ENCODE assay signal across 8 cellular contexts in the genomic region with DNA sequence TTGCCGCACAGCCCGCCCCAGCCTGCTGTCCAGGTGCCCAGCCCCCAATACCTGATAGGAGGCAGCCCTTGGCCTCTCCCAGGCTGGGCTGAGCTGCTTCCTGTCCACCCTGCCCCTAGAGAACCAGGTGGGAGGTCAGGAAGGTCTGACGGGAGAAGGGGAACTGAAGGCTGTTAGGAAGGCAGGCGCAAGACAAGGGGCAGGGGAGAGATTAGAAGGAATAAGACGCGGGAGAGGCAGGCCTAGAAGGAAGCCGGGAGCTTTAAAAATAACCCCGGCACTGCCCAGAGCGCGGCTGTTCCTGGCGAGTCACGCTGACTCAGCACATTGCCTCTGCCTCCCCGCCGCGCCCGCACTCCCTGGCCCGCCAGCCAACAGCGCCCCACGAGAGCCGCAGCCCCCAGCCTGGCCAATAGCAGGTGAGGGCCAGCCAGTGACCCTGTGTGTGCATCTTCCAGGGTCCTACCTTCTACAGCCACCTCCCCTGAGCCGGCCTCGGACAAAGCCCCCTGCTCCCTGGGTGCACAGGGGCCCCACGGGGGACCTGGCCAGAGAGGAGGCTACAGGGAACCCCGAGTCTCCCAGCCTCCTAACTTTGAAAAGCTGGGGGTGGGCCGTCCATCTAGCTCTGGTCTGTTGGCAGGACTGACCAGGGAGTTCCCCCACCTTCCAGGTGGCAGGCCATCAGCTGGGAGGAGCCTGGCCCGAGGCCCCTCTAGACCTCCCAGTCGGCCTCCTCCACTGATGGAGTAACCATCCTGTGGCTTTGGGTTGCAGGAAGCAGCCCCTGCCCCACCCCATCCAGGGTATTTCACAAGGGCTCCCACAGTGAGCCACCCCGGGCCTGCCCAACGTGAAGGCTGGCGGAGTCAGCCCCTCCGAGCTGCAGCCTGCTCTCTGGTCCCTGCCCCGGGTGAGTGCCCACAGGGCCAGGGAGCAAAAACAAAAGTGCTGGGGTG. TPM values are rescaled to one million over a fixed set of nuclear protein-coding genes. Genes with fewer than 3 reads are reported as not detected.
A peak's percentile ranks its signal among the peaks of the same experiment; 100 is the strongest.
DNase-seq lines count a peak whose midpoint lies in the region; ATAC-seq, FAIRE-seq and TF ChIP-seq lines count a peak whose summit lies in the region.

No MANE protein-coding gene starts in this region.

- DNase-seq in G401 (ENCODE audit: low spot score) (peak; percentile 46), OCI-M1 (lab: John Stamatoyannopoulos, UW) (peak; percentile 95), H1 (ENCODE audit: low read depth in 1 of 2, low spot score in 2 of 2) (no peak), lung microvascular endothelial cell (ENCODE audit: low read depth in 2 of 2) (peak; percentile 49 to 64), upper lobe of right lung (peak; percentile 85), GM19239 (ENCODE audit: insufficient read length, low spot score) (no peak)
- no peak for DNase-seq in activated T-cell treated with anti-CD3 and anti-CD28 coated beads, Interleukin-2, amount 50 U/mL, for 72 hours

- no peak overlapping the region for H2BK15ac ChIP-seq in H1 (ENCODE audit: low read length)

- peaks cover 13% of the 10 kb centered on the region; the same call in 1 of the 2 replicates for H3K23me2 ChIP-seq in H1 (ENCODE audit: low read depth, low read length)

- H3K4me3 ChIP-seq in H1 (ENCODE audit: extremely low read depth in 1 of 4, insufficient read depth in 2 of 4, low read depth in 3 of 4, low read length in 4 of 4), result peak overlapping the region; percentile 20 to 51 (median 32); a peak in 7 of 8 replicates
- H3K4me3 ChIP-seq in upper lobe of right lung, result peak overlapping the region; percentile 39

- H3K9me3 ChIP-seq in H1 (ENCODE audit: insufficient read depth in 2 of 2, low read depth in 1 of 2, low read length in 1 of 2) (no peaks in the 10 kb centered on the region), upper lobe of right lung (no peaks in the 10 kb centered on the region)

- peak overlapping the region; percentile 92; the same call in 1 of the 2 replicates for H2BK12ac ChIP-seq in H1 (ENCODE audit: low read depth, low read length)

- peak overlapping the region; percentile 82 for H4K91ac ChIP-seq in H1 (replicated peaks; ENCODE audit: insufficient read length, low read length)

- H3K79me1 ChIP-seq in H1 (ENCODE audit: low read depth, low read length), result peaks cover 48% of the 10 kb centered on the region

- no peaks in the 10 kb centered on the region for H3K27me3 Mint-ChIP-seq in activated T-cell treated with anti-CD3 and anti-CD28 coated beads, Interleukin-2, amount 50 U/mL, for 72 hours (ENCODE audit: low read depth)

- H3K4me1 ChIP-seq in H1 (replicated peaks in 1 of 4; ENCODE audit: control insufficient read depth in 3 of 4, insufficient read depth in 4 of 4, low read length in 3 of 4) (peaks cover 0 to 36% (median 29%) of the 10 kb centered on the region in 4 experiments; a peak in 6 of 7 replicates), upper lobe of right lung (peaks cover 36% of the 10 kb centered on the region)

- TF ChIP-seq CTCF in H1 (IDR thresholded peaks at IDR 0.05; ENCODE audit: control extremely low read depth in 1 of 3, insufficient read depth in 1 of 3, low read depth in 1 of 3, low read length in 3 of 3), result no peak
- no peak for TF ChIP-seq CTCF in upper lobe of right lung (IDR thresholded peaks at IDR 0.05)

- peak overlapping the region; percentile 70 for H4K5ac ChIP-seq in H1 (ENCODE audit: insufficient read length, low read depth, low read length)

- no peaks in the 10 kb centered on the region for H3K9me3 Mint-ChIP-seq in activated T-cell treated with anti-CD3 and anti-CD28 coated beads, Interleukin-2, amount 50 U/mL, for 72 hours

- peaks cover 0 to 2% (median 2%) of the 10 kb centered on the region in 4 experiments; a peak in 4 of 7 replicates for H3K27me3 ChIP-seq in H1 (replicated peaks in 1 of 4; ENCODE audit: control insufficient read depth in 3 of 4, extremely low read depth in 1 of 4, insufficient read depth in 3 of 4, low read length in 3 of 4)
- no peaks in the 10 kb centered on the region for H3K27me3 ChIP-seq in upper lobe of right lung

- peak overlapping the region; percentile 93; the same call in 1 of the 2 replicates for H2BK5ac ChIP-seq in H1 (ENCODE audit: low read depth, low read length)

- TF ChIP-seq EP300 in H1 (IDR thresholded peaks at IDR 0.05; ENCODE audit: borderline replicate concordance in 1 of 2, low read depth in 2 of 2, low read length in 2 of 2), result peak in 1 of 2 experiments; percentile 17; a peak in 1 of 3 replicates

- peak in 1 of 2 experiments; percentile 53; a peak in 1 of 3 replicates for TF ChIP-seq POLR2A in H1 (IDR thresholded peaks at IDR 0.05; ENCODE audit: control extremely low read depth in 1 of 2, low read depth in 2 of 2, low read length in 2 of 2)

- ATAC-seq in upper lobe of right lung (peak; percentile 45), GM19395 (IDR thresholded peaks at IDR 0.05; ENCODE audit: unreplicated experiment) (no peak)
- no peak for ATAC-seq in activated T-cell treated with anti-CD3 and anti-CD28 coated beads, Interleukin-2, amount 50 U/mL, for 72 hours (replicated peaks in 1 of 2)

- H3K23ac ChIP-seq in H1 (ENCODE audit: insufficient read length), result no peak overlapping the region

- peak overlapping the region in 3 of 4 experiments; percentile 28 to 54 (median 34); a peak in 4 of 7 replicates for H3K9ac ChIP-seq in H1 (replicated peaks in 1 of 4; ENCODE audit: extremely low read depth in 1 of 4, low read depth in 3 of 4, low read length in 3 of 4)

- peak overlapping the region; percentile 80; the same call in 1 of the 2 replicates for H2BK20ac ChIP-seq in H1 (ENCODE audit: low read length)

- 35% methylated on average over 18 of the region's 32 CpGs; no CpG with 5 or more reads in 1 of the 2 experiments for whole genome bisulfite sequencing in H1 (ENCODE audit: extremely low coverage in 1 of 2, insufficient coverage in 1 of 2, insufficient read length in 1 of 2, insufficient replicate concordance in 2 of 2, low coverage in 1 of 2, low lambda C conversion rate in 2 of 2, missing lambda C conversion rate in 1 of 2), 2 experiments

- TF ChIP-seq RAD21 in H1 (IDR thresholded peaks at IDR 0.05 in 1 of 2, conservative IDR thresholded peaks at IDR 0.05 in 1 of 2; ENCODE audit: low read depth in 2 of 2, low read length in 2 of 2), result no peak

- H3K4ac ChIP-seq in H1 (replicated peaks; ENCODE audit: insufficient read length, low read depth, low read length), result peak overlapping the region; percentile 96

- peak overlapping the region; percentile 79 to 88 for H3K4me2 ChIP-seq in H1 (ENCODE audit: insufficient read depth in 1 of 2, low read depth in 2 of 2, low read length in 2 of 2)

- H3K14ac ChIP-seq in H1 (ENCODE audit: insufficient read length), result no peak overlapping the region

- H3K36me3 ChIP-seq in H1 (ENCODE audit: control insufficient read depth in 2 of 4, insufficient read depth in 4 of 4, low read length in 3 of 4), result peaks cover 3 to 26% (median 6%) of the 10 kb centered on the region in 4 experiments; a peak in 6 of 8 replicates
- peaks cover 15% of the 10 kb centered on the region for H3K36me3 ChIP-seq in upper lobe of right lung

- peak overlapping the region; percentile 81; the same call in 1 of the 2 replicates for H4K8ac ChIP-seq in H1 (ENCODE audit: extremely low read depth, insufficient read depth, low read length)

- H2AFZ ChIP-seq in H1 (ENCODE audit: low read length), result no peak overlapping the region

- H3K27ac ChIP-seq in H1 (ENCODE audit: low read depth, low read length), result peak overlapping the region; percentile 55; the same call in 1 of the 2 replicates
- H3K27ac ChIP-seq in upper lobe of right lung, result peak overlapping the region; percentile 68

- peak overlapping the region; percentile 78 for H3K18ac ChIP-seq in H1 (ENCODE audit: extremely low read depth, low read length)

- peaks cover 12 to 77% of the 10 kb centered on the region in 2 experiments; a peak in 3 of 4 replicates for H3K79me2 ChIP-seq in H1 (ENCODE audit: control insufficient read depth in 1 of 2, insufficient read depth in 2 of 2, low read length in 2 of 2)

- no peak overlapping the region for H3K27ac Mint-ChIP-seq in activated T-cell treated with anti-CD3 and anti-CD28 coated beads, Interleukin-2, amount 50 U/mL, for 72 hours

- H3K56ac ChIP-seq in H1 (replicated peaks; ENCODE audit: insufficient read length, low read depth, low read length), result no peak overlapping the region

- peaks cover 15 to 28% of the 10 kb centered on the region in 2 experiments for H4K20me1 ChIP-seq in H1 (replicated peaks in 1 of 2; ENCODE audit: control insufficient read depth in 1 of 2, insufficient read depth in 2 of 2, low read length in 2 of 2)

- POLR2A ChIA-PET in H1 (lab: Charles Lee; ENCODE audit: partially characterized antibody), result interaction anchor here (0.7 to 14.6 kb wide), 26 partner anchors 10 to 175 kb away, joined by 3 to 150 read pairs (median 4); a partner anchor contains a TSS

- CTCF ChIA-PET in H1 (lab: Charles Lee; ENCODE audit: partially characterized antibody), result interaction anchor here (1.0 to 2.1 kb wide), 11 partner anchors 16 to 265 kb away, joined by 3 to 10 read pairs (median 4); a partner anchor contains a TSS

- H2BK120ac ChIP-seq in H1 (replicated peaks; ENCODE audit: low read depth, low read length), result no peak overlapping the region

- peaks cover 2% of the 10 kb centered on the region in 2 donors for H3K36me3 Mint-ChIP-seq in activated T-cell treated with anti-CD3 and anti-CD28 coated beads, Interleukin-2, amount 50 U/mL, for 72 hours (ENCODE audit: insufficient read depth in 2 of 2)

- intact Hi-C loops in upper lobe of right lung (cut with DNase I), result no loop called here

- H2AK5ac ChIP-seq in H1 (ENCODE audit: low read depth, low read length), result 0 out of 2 replicates have a peak overlapping the region, but pooled peaks have one; percentile 13

- H3K4me1 Mint-ChIP-seq in activated T-cell treated with anti-CD3 and anti-CD28 coated beads, Interleukin-2, amount 50 U/mL, for 72 hours (ENCODE audit: low read depth), result peaks cover 39% of the 10 kb centered on the region

- peak overlapping the region in 1 of 2 donors; percentile 97 for H3K4me3 Mint-ChIP-seq in activated T-cell treated with anti-CD3 and anti-CD28 coated beads, Interleukin-2, amount 50 U/mL, for 72 hours

- FAIRE-seq in H1 (lab: Jason Lieb, UNC) (no peak), GM19239 (lab: Jason Lieb, UNC) (no peak)

- in situ Hi-C loops in G401 (cut with HindIII; ENCODE audit: low sequenced_read_pairs), result no loop called here

RNA-seq across cellular contexts. Expression of a gene that starts 4.0 kb away (rescaled TPM):
- 14.5 and 15.6 TPM in 2 replicates for total RNA-seq in G401 (2014; rRNA removed; shearing (Covaris generic))
- total RNA-seq in H1 (2021; fragmentation: NEBNext Ultra II Directional; extraction: Animal tissue kit (Norgen Biotek cat#: 25700)), result 26.9 and 27.7 TPM in 2 replicates
- polyA plus RNA-seq in H1 (2011; rRNA removed), result 25.5 and 36.9 TPM in 2 replicates
- polyA plus RNA-seq in H1 (2011; cell fraction: cytosol; rRNA removed), result 22.0 TPM
- polyA plus RNA-seq in H1 (2011; cell fraction: nucleus; rRNA removed), result 71.6 TPM
- polyA plus RNA-seq in H1 (2012, experiment 1 of 2), result 25.0 to 30.3 TPM (median 27.4 TPM) in 4 replicates
- 24.6 TPM for polyA plus RNA-seq in H1 (2012, experiment 2 of 2)
- polyA plus RNA-seq in H1 (2013, experiment 1 of 2), result 26.0 TPM
- polyA plus RNA-seq in H1 (2013, experiment 2 of 2), result 25.6 TPM
- 13.0 and 13.1 TPM in 2 replicates for polyA minus RNA-seq in H1 (2011; rRNA and poly(A)+ RNA removed)
- polyA minus RNA-seq in H1 (2011; cell fraction: cytosol; rRNA and poly(A)+ RNA removed), result 7.5 TPM
- 13.1 TPM for polyA minus RNA-seq in H1 (2011; cell fraction: nucleus; rRNA and poly(A)+ RNA removed)
- total RNA-seq in lung microvascular endothelial cell, result 9.2 and 17.1 TPM in 2 replicates
- 35.9 TPM for total RNA-seq in upper lobe of right lung
- 10 to 100 TPM; 41.5 to 44.7 TPM for total RNA-seq in activated T-cell treated with anti-CD3 and anti-CD28 coated beads, Interleukin-2, amount 50 U/mL, for 72 hours

RNA-seq across cellular contexts. Expression of a gene that starts 5.6 kb away (rescaled TPM):
- total RNA-seq in G401 (2014; rRNA removed; shearing (Covaris generic)), result 15.4 and 17.6 TPM in 2 replicates
- total RNA-seq in H1 (2021; fragmentation: NEBNext Ultra II Directional; extraction: Animal tissue kit (Norgen Biotek cat#: 25700)), result 16.6 and 18.7 TPM in 2 replicates
- polyA plus RNA-seq in H1 (2011; rRNA removed), result 5.8 and 10.3 TPM in 2 replicates
- 10.4 TPM for polyA plus RNA-seq in H1 (2011; cell fraction: cytosol; rRNA removed)
- 37.2 TPM for polyA plus RNA-seq in H1 (2011; cell fraction: nucleus; rRNA removed)
- polyA plus RNA-seq in H1 (2012, experiment 1 of 2), result 15.5 to 18.5 TPM (median 16.8 TPM) in 4 replicates
- 9.9 TPM for polyA plus RNA-seq in H1 (2012, experiment 2 of 2)
- polyA plus RNA-seq in H1 (2013, experiment 1 of 2), result 10.7 TPM
- 10.0 TPM for polyA plus RNA-seq in H1 (2013, experiment 2 of 2)
- 19.9 and 21.5 TPM in 2 replicates for polyA minus RNA-seq in H1 (2011; rRNA and poly(A)+ RNA removed)
- 10.5 TPM for polyA minus RNA-seq in H1 (2011; cell fraction: cytosol; rRNA and poly(A)+ RNA removed)
- polyA minus RNA-seq in H1 (2011; cell fraction: nucleus; rRNA and poly(A)+ RNA removed), result 23.1 TPM
- 11.3 and 13.1 TPM in 2 replicates for total RNA-seq in lung microvascular endothelial cell
- total RNA-seq in upper lobe of right lung, result 27.5 TPM
- 10 to 100 TPM; 42.2 to 44.2 TPM for total RNA-seq in activated T-cell treated with anti-CD3 and anti-CD28 coated beads, Interleukin-2, amount 50 U/mL, for 72 hours

RNA-seq across cellular contexts. Expression of a gene that starts 12.4 kb away (rescaled TPM):
- total RNA-seq in G401 (2014; rRNA removed; shearing (Covaris generic)), result 41.8 and 60.0 TPM in 2 replicates
- 29.9 and 31.0 TPM in 2 replicates for total RNA-seq in H1 (2021; fragmentation: NEBNext Ultra II Directional; extraction: Animal tissue kit (Norgen Biotek cat#: 25700))
- 31.3 and 37.7 TPM in 2 replicates for polyA plus RNA-seq in H1 (2011; rRNA removed)
- 42.9 TPM for polyA plus RNA-seq in H1 (2011; cell fraction: cytosol; rRNA removed)
- 82.5 TPM for polyA plus RNA-seq in H1 (2011; cell fraction: nucleus; rRNA removed)
- polyA plus RNA-seq in H1 (2012, experiment 1 of 2), result 19.0 to 35.2 TPM (median 29.2 TPM) in 4 replicates
- polyA plus RNA-seq in H1 (2012, experiment 2 of 2), result 29.9 TPM
- polyA plus RNA-seq in H1 (2013, experiment 1 of 2), result 20.7 TPM
- polyA plus RNA-seq in H1 (2013, experiment 2 of 2), result 19.4 TPM
- 22.7 and 29.5 TPM in 2 replicates for polyA minus RNA-seq in H1 (2011; rRNA and poly(A)+ RNA removed)
- 17.1 TPM for polyA minus RNA-seq in H1 (2011; cell fraction: cytosol; rRNA and poly(A)+ RNA removed)
- polyA minus RNA-seq in H1 (2011; cell fraction: nucleus; rRNA and poly(A)+ RNA removed), result 46.4 TPM
- total RNA-seq in lung microvascular endothelial cell (24.0 and 27.6 TPM in 2 replicates), upper lobe of right lung (46.1 TPM)
- total RNA-seq in activated T-cell treated with anti-CD3 and anti-CD28 coated beads, Interleukin-2, amount 50 U/mL, for 72 hours, result 10 to 100 TPM; 13.9 to 14.2 TPM

RNA-seq across cellular contexts. Expression of a gene that starts 13.5 kb away (rescaled TPM):
- 112 and 119 TPM in 2 replicates for total RNA-seq in G401 (2014; rRNA removed; shearing (Covaris generic))
- total RNA-seq in H1 (2021; fragmentation: NEBNext Ultra II Directional; extraction: Animal tissue kit (Norgen Biotek cat#: 25700)), result 127 and 145 TPM in 2 replicates
- 213 and 284 TPM in 2 replicates for polyA plus RNA-seq in H1 (2011; rRNA removed)
- polyA plus RNA-seq in H1 (2011; cell fraction: cytosol; rRNA removed), result 241 TPM
- polyA plus RNA-seq in H1 (2011; cell fraction: nucleus; rRNA removed), result 213 TPM
- 105 to 176 TPM (median 162 TPM) in 4 replicates for polyA plus RNA-seq in H1 (2012, experiment 1 of 2)
- polyA plus RNA-seq in H1 (2012, experiment 2 of 2), result 176 TPM
- 94.5 TPM for polyA plus RNA-seq in H1 (2013, experiment 1 of 2)
- 95.9 TPM for polyA plus RNA-seq in H1 (2013, experiment 2 of 2)
- 144 and 159 TPM in 2 replicates for polyA minus RNA-seq in H1 (2011; rRNA and poly(A)+ RNA removed)
- 72.7 TPM for polyA minus RNA-seq in H1 (2011; cell fraction: cytosol; rRNA and poly(A)+ RNA removed)
- 51.5 TPM for polyA minus RNA-seq in H1 (2011; cell fraction: nucleus; rRNA and poly(A)+ RNA removed)
- 52.3 and 60.9 TPM in 2 replicates for total RNA-seq in lung microvascular endothelial cell
- 19.0 TPM for total RNA-seq in upper lobe of right lung
- total RNA-seq in activated T-cell treated with anti-CD3 and anti-CD28 coated beads, Interleukin-2, amount 50 U/mL, for 72 hours, result 100 to 1,000 TPM; 141 to 178 TPM

RNA-seq across cellular contexts. Expression of a gene that starts 21.5 kb away (rescaled TPM):
- total RNA-seq in G401 (2014; rRNA removed; shearing (Covaris generic)), result 0.41 and 0.74 TPM in 2 replicates
- 0.80 and 1.5 TPM in 2 replicates for total RNA-seq in H1 (2021; fragmentation: NEBNext Ultra II Directional; extraction: Animal tissue kit (Norgen Biotek cat#: 25700))
- 2.5 and 3.9 TPM in 2 replicates for polyA plus RNA-seq in H1 (2011; rRNA removed)
- 1.6 TPM for polyA plus RNA-seq in H1 (2011; cell fraction: cytosol; rRNA removed)
- 1.5 TPM for polyA plus RNA-seq in H1 (2011; cell fraction: nucleus; rRNA removed)
- 0.48 to 0.69 TPM (median 0.53 TPM) in 3 of 4 replicates, not detected in the other for polyA plus RNA-seq in H1 (2012, experiment 1 of 2)
- 0.91 TPM for polyA plus RNA-seq in H1 (2012, experiment 2 of 2)
- 1.6 TPM for polyA plus RNA-seq in H1 (2013, experiment 1 of 2)
- 1.3 TPM for polyA plus RNA-seq in H1 (2013, experiment 2 of 2)
- polyA minus RNA-seq in H1 (2011; rRNA and poly(A)+ RNA removed), result 0.80 and 1.0 TPM in 2 replicates
- not detected for polyA minus RNA-seq in H1 (2011; cell fraction: cytosol; rRNA and poly(A)+ RNA removed)
- polyA minus RNA-seq in H1 (2011; cell fraction: nucleus; rRNA and poly(A)+ RNA removed), result 3.9 TPM
- total RNA-seq in lung microvascular endothelial cell, result under 0.01 TPM in 1 of 2 replicates, not detected in the other
- 0.55 TPM for total RNA-seq in upper lobe of right lung
- under 1 TPM in 1 of 2 donors, not detected in 1; 0.19 TPM for total RNA-seq in activated T-cell treated with anti-CD3 and anti-CD28 coated beads, Interleukin-2, amount 50 U/mL, for 72 hours

Comparison
In these comparisons a context has a peak if more than half of its experiments do, and no peak if none do; other contexts are left out.
1. DNase-seq: peak in G401 (single experiment), OCI-M1 (single experiment), lung microvascular endothelial cell (2 of 2) and upper lobe of right lung (single experiment); none in H1 (0 of 2), activated T-cell treated with anti-CD3 and anti-CD28 coated beads, Interleukin-2, amount 50 U/mL, for 72 hours (0 of 2) and GM19239 (single experiment).